ENCODE assay signal across 1 cellular context in genomic region chr17:74949455-74950115, GRCh38.
TF ChIP-seq lines count a peak whose summit lies in the region.

No MANE protein-coding gene starts in this region.

TF ChIP-seq in HEK293, 187 proteins besides CTCF, POLR2A, EP300 and RAD21 (continued from another document):
- TF ChIP-seq ZBTB26 (tag by site-specific recombination; optimal IDR thresholded peaks at IDR 0.05) (no peak), ZNF623 (tag by site-specific recombination; IDR thresholded peaks at IDR 0.05) (no peak), ZNF596 (tag by site-specific recombination; IDR thresholded peaks at IDR 0.05) (no peak), WT1 (tag by site-specific recombination; IDR thresholded peaks at IDR 0.05) (no peak)
